In genomic region chr1:108151548-108151947, GRCh38 we compare ENCODE assay signal across 3 cellular contexts.
"Had no signal": no experiment of that assay in that cellular context is flagged by ENCODE, and none has a peak within 500 bp of the region (broad histone marks: within the 10 kb centered on the region; RNA-seq: fewer than 3 reads in every experiment).

No MANE protein-coding gene starts in this region.

- ATAC-seq: GM12878 had no signal

- DNase-seq: GDM1, GF-D8 had no signal

- H3K4me3 ChIP-seq: GM12878 had no signal
